21 cellular contexts compared by ENCODE assay signal in the genomic region with DNA sequence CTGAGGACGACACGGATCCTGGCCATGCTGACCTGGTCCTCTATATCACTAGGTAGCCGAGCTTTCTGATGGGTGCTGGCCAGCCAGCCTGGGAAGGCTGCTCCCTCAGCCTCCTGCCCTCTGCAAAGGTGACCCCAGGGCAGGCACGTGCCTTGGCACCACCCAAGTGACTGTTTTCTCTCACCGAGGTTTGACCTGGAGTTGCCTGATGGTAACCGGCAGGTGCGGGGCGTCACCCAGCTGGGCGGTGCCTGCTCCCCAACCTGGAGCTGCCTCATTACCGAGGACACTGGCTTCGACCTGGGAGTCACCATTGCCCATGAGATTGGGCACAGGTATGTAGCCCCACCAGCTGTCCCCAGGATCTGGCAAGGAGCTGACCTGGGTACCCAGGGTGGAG.
"Had no signal": no experiment of that assay in that cellular context is flagged by ENCODE, and none has a peak within 500 bp of the region (broad histone marks: within the 10 kb centered on the region; RNA-seq: fewer than 3 reads in every experiment).

No MANE protein-coding gene starts in this region.

- ATAC-seq: left cardiac atrium; left ventricle myocardium superior; naive thymus-derived CD4-positive, alpha-beta T cell; right cardiac atrium; stimulated activated effector memory CD8-positive, alpha-beta T cell treated with anti-CD3 and anti-CD28 coated beads, Interleukin-12 subunit alpha, Interleukin-12 subunit beta, amount 100 ng/mL, for 72 hours; stimulated activated naive CD8-positive, alpha-beta T cell treated with anti-CD3 and anti-CD28 coated beads, Interleukin-15, Interleukin-2, amounts not matched to agents 100 U/mL and 50 U/mL, for 24 hours; upper lobe of right lung had no signal

- FAIRE-seq: endothelial cell of umbilical vein, kidney had no signal

- H2AFZ ChIP-seq: hepatocyte had no signal

- H3K27me3 ChIP-seq: hepatocyte had no signal

- DNase-seq: dermis blood vessel endothelial cell; erythroblast; foreskin melanocyte; head of caudate nucleus; kidney; left cardiac atrium; left ventricle myocardium superior; mesendoderm; naive thymus-derived CD4-positive, alpha-beta T cell; nephron progenitor cell; stimulated activated CD4-positive, alpha-beta T cell treated with anti-CD3 and anti-CD28 coated beads, Interleukin-4, amount 100 ng/mL, for 1 hour; stimulated activated CD8-positive, alpha-beta memory T cell treated with anti-CD3 and anti-CD28 coated beads, Interleukin-4, amount 100 ng/mL, for 48 hours; stimulated activated naive CD8-positive, alpha-beta T cell treated with anti-CD3 and anti-CD28 coated beads, Interleukin-15, Interleukin-2, amounts not matched to agents 100 U/mL and 50 U/mL, for 24 hours; tibial artery; upper lobe of right lung had no signal

- H3K36me3 ChIP-seq: neutrophil, tibial artery, upper lobe of right lung had no signal

- H3K27ac ChIP-seq: hepatocyte, neutrophil, tibial artery, upper lobe of right lung had no signal

- H3K9me3 ChIP-seq: neutrophil, tibial artery, upper lobe of right lung had no signal

- H3K79me2 ChIP-seq: hepatocyte had no signal

- H3K4me3 ChIP-seq: hepatocyte, lung, tibial artery, upper lobe of right lung had no signal

- H3K4me2 ChIP-seq: hepatocyte had no signal
